ENCODE assay signal across 1 cellular context in the genomic region with DNA sequence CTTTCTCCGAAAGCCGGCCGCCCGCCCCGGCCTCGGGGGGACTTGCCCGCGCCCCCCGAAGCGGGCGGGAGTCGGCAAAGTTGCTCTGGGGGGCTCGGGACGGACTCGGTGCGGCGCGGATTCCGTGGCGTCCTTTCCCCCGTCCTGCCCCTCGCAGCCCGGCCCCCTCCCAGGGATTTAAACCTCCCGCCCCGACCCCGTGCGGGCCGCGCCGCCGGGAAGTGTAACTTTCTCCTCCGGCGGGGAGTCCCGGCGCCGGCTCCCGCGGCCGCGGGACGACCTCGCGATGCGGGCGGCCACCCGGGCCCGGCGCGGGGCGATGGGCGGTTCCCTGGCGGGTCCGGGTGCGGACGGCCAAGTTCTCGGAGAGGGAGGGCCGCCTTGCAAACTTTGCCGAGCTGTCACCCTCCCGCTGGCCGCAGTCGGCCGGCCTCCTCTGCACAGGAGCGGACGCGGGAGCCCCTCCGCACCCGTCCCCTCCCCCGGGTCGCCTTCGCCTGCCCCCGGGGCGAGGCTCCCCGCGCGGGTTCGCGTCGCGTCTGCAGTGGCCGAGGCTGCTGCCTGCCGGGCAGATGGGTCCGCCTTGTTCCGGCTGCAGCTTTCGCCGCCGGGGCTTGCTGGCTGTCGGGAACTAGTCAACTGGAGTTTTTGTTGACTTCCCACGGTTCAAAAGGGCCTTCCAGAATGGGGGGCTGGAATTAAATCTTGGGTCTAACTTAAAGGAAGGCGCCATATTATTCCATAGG.
TF ChIP-seq lines count a peak whose summit lies in the region.

No MANE protein-coding gene starts in this region.

TF ChIP-seq in HepG2, 621 proteins besides CTCF, POLR2A, EP300 and RAD21 (continued from another document):
- TF ChIP-seq ZNF83 (CRISPR knock-in tag; IDR thresholded peaks at IDR 0.05; ENCODE audit: borderline replicate concordance) (no peak), ZBTB20 (CRISPR knock-in tag; IDR thresholded peaks at IDR 0.05; ENCODE audit: borderline replicate concordance, low read depth) (no peak), TFE3 (CRISPR knock-in tag; IDR thresholded peaks at IDR 0.05) (no peak), MED1 (CRISPR knock-in tag; IDR thresholded peaks at IDR 0.05) (no peak), REST (IDR thresholded peaks at IDR 0.05; ENCODE audit: borderline replicate concordance in 1 of 2, low read depth in 1 of 2, low read length in 2 of 2) (no peak)
- TF ChIP-seq, protein P1, sequence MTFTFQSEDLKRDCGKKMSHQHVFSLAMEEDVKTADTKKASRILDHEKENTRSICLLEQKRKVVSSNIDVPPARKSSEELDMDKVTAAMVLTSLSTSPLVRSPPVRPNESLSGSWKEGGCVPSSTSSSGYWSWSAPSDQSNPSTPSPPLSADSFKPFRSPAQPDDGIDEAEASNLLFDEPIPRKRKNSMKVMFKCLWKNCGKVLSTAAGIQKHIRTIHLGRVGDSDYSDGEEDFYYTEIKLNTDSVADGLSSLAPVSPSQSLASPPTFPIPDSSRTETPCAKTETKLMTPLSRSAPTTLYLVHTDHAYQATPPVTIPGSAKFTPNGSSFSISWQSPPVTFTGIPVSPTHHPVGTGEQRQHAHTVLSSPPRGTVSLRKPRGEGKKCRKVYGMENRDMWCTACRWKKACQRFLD (CRISPR knock-in tag; IDR thresholded peaks at IDR 0.05; ENCODE audit: borderline replicate concordance) = no peak
TF ChIP-seq in HepG2: peak in this region for 26.
